Comparison of ENCODE assay signal across 8 cellular contexts in genomic region chr2:177265386-177265690, GRCh38. TPM values are rescaled to one million over a fixed set of nuclear protein-coding genes. Genes with fewer than 3 reads are reported as not detected.
A peak's percentile ranks its signal among the peaks of the same experiment; 100 is the strongest.
DNase-seq lines count a peak whose midpoint lies in the region; ATAC-seq, FAIRE-seq and TF ChIP-seq lines count a peak whose summit lies in the region.

No MANE protein-coding gene starts in this region.

- CTCF ChIA-PET in K562 (lab: Yijun Ruan, JAX; ENCODE audit: low intra/inter-chr PET ratio): no interaction called here

- POLR2A ChIA-PET in K562 (lab: Yijun Ruan, JAX): interaction anchor here (0.6 to 12.9 kb wide), 36 partner anchors 8 to 1194 kb away, joined by 3 to 199 read pairs (median 5); partner anchors contain the start of genes AGPS and HNRNPA3

- 0% methylated on average over 11 of the region's 11 CpGs for WGBS in K562 (ENCODE audit: insufficient coverage, low coverage, missing lambda C conversion rate)
- WGBS in spleen, 5 donors: 0 to 1% (median 0%) methylated on average over 11 of the region's 11 CpGs

- H3K4me1 Mint-ChIP-seq in immature natural killer cell: peaks cover 47 to 55% of the 10 kb centered on the region in 2 donors

- H3K9me1 ChIP-seq in K562 (ENCODE audit: control insufficient read depth, insufficient read depth, low read length): no peaks in the 10 kb centered on the region

- TF ChIP-seq POLR2A in K562 (conservative IDR thresholded peaks at IDR 0.05) (0 out of 2 replicates have a peak, but pooled peaks have one; percentile 49), spleen (IDR thresholded peaks at IDR 0.05) (no peak)

- H3K27me3 ChIP-seq in K562 (ENCODE audit: control insufficient read depth in 2 of 2, insufficient read depth in 2 of 2, low read length in 2 of 2) (no peaks in the 10 kb centered on the region), spleen (replicated peaks in 1 of 7) (no peaks in the 10 kb centered on the region)

- peaks cover 13% of the 10 kb centered on the region for H4K20me1 ChIP-seq in K562 (replicated peaks; ENCODE audit: control insufficient read depth, insufficient read depth, low read length)

- peak overlapping the region; percentile 94 for H3K4me2 ChIP-seq in K562 (ENCODE audit: insufficient read depth, low read length)

- BruUV-seq in K562 (replicated peaks; lab: Mats Ljungman, UMichigan): no TSS peak

- H3K27me3 Mint-ChIP-seq in immature natural killer cell (ENCODE audit: low read depth in 3 of 3): peaks cover 6 to 22% (median 12%) of the 10 kb centered on the region in 3 donors

- DNase-seq in DMS 273 treated with DMSO at 0.1 percent for 48 hours (lab: John Stamatoyannopoulos, UW): peak; percentile 62
- peak; percentile 49 for DNase-seq in NCI-H446 treated with DMSO at 0.1 percent for 48 hours (lab: John Stamatoyannopoulos, UW)
- peak in 1 of 4 experiments; percentile 72 for DNase-seq in K562 (ENCODE audit: extremely low read depth in 1 of 4, low spot score in 3 of 4)
- DNase-seq in immature natural killer cell: no peak
- no peak for DNase-seq in spleen
- no peak for DNase-seq in GDM1 (lab: John Stamatoyannopoulos, UW)

- H3K9ac ChIP-seq in K562 (ENCODE audit: insufficient read depth in 1 of 2, low read depth in 2 of 2, low read length in 2 of 2): peak overlapping the region; percentile 98

- intact Hi-C loops in K562 (cut with micrococcal nuclease) (loop anchor here (1.0 to 10.0 kb wide), 4 partner anchors 97 to 349 kb away; partner anchors contain the start of gene AGPS), spleen (cut with DNase I; ENCODE audit: low total_unique reads) (loop anchor here (10.0 kb wide), 1 partner anchor 101 kb away; no protein-coding TSS in a partner anchor)

- peak; percentile 61 for FAIRE-seq in K562 (lab: Jason Lieb, UNC)

- H3K27ac ChIP-seq in K562 (ENCODE audit: extremely low read depth, low read depth, low read length) (peak overlapping the region; percentile 98), spleen (peak overlapping the region; percentile 96 to 100 (median 100))

- H2AFZ ChIP-seq in K562 (ENCODE audit: low read depth, low read length): peak overlapping the region; percentile 93

- H3K27ac Mint-ChIP-seq in immature natural killer cell: peak overlapping the region; percentile 98 to 100 (median 99)

- peaks cover 41% of the 10 kb centered on the region for H3K79me2 ChIP-seq in K562 (ENCODE audit: control insufficient read depth, insufficient read depth, low read length)

- H3K4me3 Mint-ChIP-seq in immature natural killer cell: peak overlapping the region; percentile 94 to 99 (median 98)

- H3K4me3 ChIP-seq in K562: peak overlapping the region; percentile 91
- H3K4me3 ChIP-seq in spleen: peak overlapping the region; percentile 62 to 95 (median 84)

- ATAC-seq in GM21381 (IDR thresholded peaks at IDR 0.05; ENCODE audit: unreplicated experiment): peak; percentile 6
- ATAC-seq in K562: peak; percentile 8
- no peak for ATAC-seq in GM21515 (IDR thresholded peaks at IDR 0.05; ENCODE audit: unreplicated experiment)

- peak; percentile 25 to 57 (median 50) for TF ChIP-seq CTCF in K562 (IDR thresholded peaks at IDR 0.05 in 2 of 3, conservative IDR thresholded peaks at IDR 0.05 in 1 of 3; ENCODE audit: insufficient read depth in 2 of 3, low read depth in 1 of 3, low read length in 3 of 3)
- TF ChIP-seq CTCF in spleen (IDR thresholded peaks at IDR 0.05 in 8 of 11, conservative IDR thresholded peaks at IDR 0.05 in 3 of 11): peak in 4 of 11 experiments; percentile 13 to 37 (median 26)

- H3K36me3 ChIP-seq in K562 (ENCODE audit: control insufficient read depth, insufficient read depth, low read length) (peaks cover 15% of the 10 kb centered on the region; the same call in 2 of the 3 replicates), spleen (no peaks in the 10 kb centered on the region)

- peaks cover 0 to 3% (median 0%) of the 10 kb centered on the region in 3 donors for H3K36me3 Mint-ChIP-seq in immature natural killer cell

- in situ Hi-C loops in K562 (cut with MboI): no loop called here

- no peaks in the 10 kb centered on the region for H3K9me3 Mint-ChIP-seq in immature natural killer cell

- H3K9me3 ChIP-seq in K562 (replicated peaks; ENCODE audit: control insufficient read depth, insufficient read depth, low read depth, low read length) (no peaks in the 10 kb centered on the region), spleen (no peaks in the 10 kb centered on the region)

- H3K4me1 ChIP-seq in K562 (replicated peaks in 1 of 2; ENCODE audit: control insufficient read depth in 2 of 2, insufficient read depth in 2 of 2, low read length in 2 of 2): peaks cover 27 to 38% of the 10 kb centered on the region in 2 experiments
- H3K4me1 ChIP-seq in spleen: peaks cover 22 to 47% (median 37%) of the 10 kb centered on the region in 6 donors

- TF ChIP-seq EP300 in K562 (IDR thresholded peaks at IDR 0.05; ENCODE audit: low read length): no peak

- TF ChIP-seq RAD21 in K562 (CRISPR knock-in tag; conservative IDR thresholded peaks at IDR 0.05 in 1 of 2, IDR thresholded peaks at IDR 0.05 in 1 of 2): peak; percentile 18 to 23; a peak in 1 of 4 replicates

TF ChIP-seq in K562, 482 proteins besides CTCF, POLR2A, EP300 and RAD21 (continues in another document):
- 0 out of 2 replicates have a peak, but pooled peaks have one; percentile 72 for TF ChIP-seq CBFB (CRISPR knock-in tag; IDR thresholded peaks at IDR 0.05)

RNA-seq across cellular contexts. Expression of gene NFE2L2, which starts 0.8 kb away (rescaled TPM):
- 61.8 and 169 TPM in 2 replicates for total RNA-seq in K562 (2011; cell fraction: chromatin; rRNA removed; ENCODE audit: low replicate concordance)
- 36.7 and 42.6 TPM in 2 replicates for total RNA-seq in K562 (2011; cell fraction: nucleolus; rRNA removed)
- total RNA-seq in K562 (2011; cell fraction: nucleoplasm; rRNA removed): 59.8 and 96.6 TPM in 2 replicates
- 33.2 and 46.0 TPM in 2 replicates for total RNA-seq in K562 (2014; rRNA removed)
- 59.3 and 72.0 TPM in 2 replicates for total RNA-seq in K562 (2014; rRNA removed; fragmentation: Illumina TruSeq; extraction: Trizol)
- 62.5 and 67.8 TPM in 2 replicates for total RNA-seq in K562 (2015; rRNA removed; fragmentation: Illumina TruSeq; extraction: Trizol)
- 60.8 and 64.8 TPM in 2 replicates for total RNA-seq in K562 (2021)
- 93.2 and 120 TPM in 2 replicates for polyA plus RNA-seq in K562 (2011; rRNA removed)
- 58.4 and 68.0 TPM in 2 replicates for polyA plus RNA-seq in K562 (2011; cell fraction: cytosol; rRNA removed)
- 62.5 and 70.2 TPM in 2 replicates for polyA plus RNA-seq in K562 (2011; cell fraction: nucleus; rRNA removed)
- 42.7 and 78.6 TPM in 2 replicates for polyA plus RNA-seq in K562 (2012)
- polyA plus RNA-seq in K562 (2014; fragmentation: Illumina TruSeq; extraction: Trizol): 91.0 and 100 TPM in 2 replicates
- polyA plus RNA-seq in K562 (2014; fragmentation: Nextera tagmentation; extraction: Ambion mirVana): 10 to 100 TPM; 29.3 to 34.8 TPM
- 54.9 and 56.3 TPM in 2 replicates for polyA plus RNA-seq in K562 (2014; rRNA removed)
- polyA minus RNA-seq in K562 (2011; rRNA and poly(A)+ RNA removed): 108 and 150 TPM in 2 replicates
- 40.0 and 70.1 TPM in 2 replicates for polyA minus RNA-seq in K562 (2011; cell fraction: cytosol; rRNA and poly(A)+ RNA removed)
- 52.2 and 71.1 TPM in 2 replicates for polyA minus RNA-seq in K562 (2011; cell fraction: nucleus; rRNA and poly(A)+ RNA removed)
- 10 to 100 TPM; 36.9 to 50.2 (median 41.2) TPM for polyA plus RNA-seq in immature natural killer cell
- total RNA-seq in spleen: 100 to 1,000 TPM in 6 of 7 donors, 10 to 100 TPM in 1; 87.0 to 148 (median 107) TPM
- 10 to 100 TPM; 25.9 to 50.4 (median 27.0) TPM for polyA plus RNA-seq in spleen

RNA-seq across cellular contexts. Expression of gene HNRNPA3, which starts 52.7 kb away (rescaled TPM):
- 113 and 428 TPM in 2 replicates for total RNA-seq in K562 (2011; cell fraction: chromatin; rRNA removed; ENCODE audit: low replicate concordance)
- 48.9 and 75.0 TPM in 2 replicates for total RNA-seq in K562 (2011; cell fraction: nucleolus; rRNA removed)
- 198 and 354 TPM in 2 replicates for total RNA-seq in K562 (2011; cell fraction: nucleoplasm; rRNA removed)
- total RNA-seq in K562 (2014; rRNA removed) (72.8 and 79.5 TPM in 2 replicates), K562 (2014; rRNA removed; fragmentation: Illumina TruSeq; extraction: Trizol) (130 and 151 TPM in 2 replicates), K562 (2015; rRNA removed; fragmentation: Illumina TruSeq; extraction: Trizol) (112 and 114 TPM in 2 replicates), K562 (2021) (249 and 272 TPM in 2 replicates), spleen (100 to 1,000 TPM in 5 of 7 donors, 10 to 100 TPM in 2; 79.8 to 213 (median 157) TPM)
- polyA plus RNA-seq in K562 (2011; rRNA removed) (150 and 215 TPM in 2 replicates), K562 (2014; fragmentation: Illumina TruSeq; extraction: Trizol) (356 and 381 TPM in 2 replicates), K562 (2014; fragmentation: Nextera tagmentation; extraction: Ambion mirVana) (100 to 1,000 TPM; 108 to 192 TPM), K562 (2014; rRNA removed) (381 and 428 TPM in 2 replicates), immature natural killer cell (10 to 100 TPM; 47.7 to 85.5 (median 49.7) TPM), spleen (100 to 1,000 TPM; 144 to 179 (median 159) TPM)
- polyA plus RNA-seq in K562 (2011; cell fraction: cytosol; rRNA removed): 28.0 and 59.6 TPM in 2 replicates
- 96.2 and 150 TPM in 2 replicates for polyA plus RNA-seq in K562 (2011; cell fraction: nucleus; rRNA removed)
- polyA plus RNA-seq in K562 (2012): 364 and 720 TPM in 2 replicates
- 97.6 and 107 TPM in 2 replicates for polyA minus RNA-seq in K562 (2011; rRNA and poly(A)+ RNA removed)
- 69.7 and 76.8 TPM in 2 replicates for polyA minus RNA-seq in K562 (2011; cell fraction: cytosol; rRNA and poly(A)+ RNA removed)
- polyA minus RNA-seq in K562 (2011; cell fraction: nucleus; rRNA and poly(A)+ RNA removed): 57.9 and 104 TPM in 2 replicates

Comparison
In these comparisons a context has a peak if more than half of its experiments do, and no peak if none do; other contexts are left out.
1. DNase-seq: peak in DMS 273 treated with DMSO at 0.1 percent for 48 hours (single experiment) and NCI-H446 treated with DMSO at 0.1 percent for 48 hours (single experiment); none in immature natural killer cell (0 of 3), spleen (single experiment) and GDM1 (single experiment).